ENCODE assay signal across 1 cellular context in the genomic region with DNA sequence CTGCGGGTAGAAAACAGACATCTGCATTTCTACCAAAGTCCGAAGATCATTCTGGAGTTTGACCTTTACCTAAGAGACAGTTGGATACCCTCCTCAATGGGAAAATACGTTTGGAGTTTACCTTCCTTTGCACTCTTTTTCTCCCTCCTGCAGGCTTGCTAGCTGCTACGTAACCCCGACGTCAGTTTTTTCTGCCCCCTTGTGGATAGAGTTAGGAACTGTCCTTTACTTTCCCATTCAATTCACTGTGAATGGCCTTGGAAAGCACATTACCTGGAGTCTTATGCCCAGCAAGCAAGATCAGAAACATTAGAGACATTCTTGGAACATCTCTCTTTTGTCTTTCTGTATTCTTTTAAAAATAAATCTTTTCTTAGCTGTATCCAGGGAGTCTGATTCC.
TF ChIP-seq lines count a peak whose summit lies in the region.

No MANE protein-coding gene starts in this region.

TF ChIP-seq in WTC11, 78 proteins besides CTCF, POLR2A, EP300 and RAD21 (continued from another document):
- TF ChIP-seq CDX4 (CRISPR knock-in tag; IDR thresholded peaks at IDR 0.05; ENCODE audit: borderline replicate concordance) = no peak
TF ChIP-seq in WTC11: peak in this region for 0.
